ENCODE assay signal across 10 cellular contexts in genomic region chr15:28984421-28985375, GRCh38.
DNase-seq lines count a peak whose midpoint lies in the region; ATAC-seq, FAIRE-seq and TF ChIP-seq lines count a peak whose summit lies in the region.
"Had no signal": no experiment of that assay in that cellular context is flagged by ENCODE, and none has a peak within 500 bp of the region (broad histone marks: within the 10 kb centered on the region; RNA-seq: fewer than 3 reads in every experiment).

No MANE protein-coding gene starts in this region.

- H3K79me2 ChIP-seq in HepG2 (ENCODE audit: insufficient read depth, low read length): no peaks in the 10 kb centered on the region

- POLR2A ChIA-PET in HepG2 (lab: Yijun Ruan, JAX): no interaction called here

- H3K27me3 ChIP-seq in HepG2 (ENCODE audit: control insufficient read depth in 1 of 2, insufficient read depth in 2 of 2, low read length in 2 of 2): no peaks in the 10 kb centered on the region
- no peaks in the 10 kb centered on the region for H3K27me3 ChIP-seq in vagina

- no peak overlapping the region for H3K4me3 Mint-ChIP-seq in activated naive CD8-positive, alpha-beta T cell treated with anti-CD3 and anti-CD28 coated beads, Interleukin-2, amount 50 U/mL, for 24 hours

- TF ChIP-seq EP300 in HepG2 (IDR thresholded peaks at IDR 0.05; ENCODE audit: low read depth in 2 of 2, low read length in 2 of 2) (no peak), HepG2 (CRISPR knock-in tag; IDR thresholded peaks at IDR 0.05; ENCODE audit: borderline replicate concordance) (no peak)

- peaks cover 36% of the 10 kb centered on the region for H3K4me1 Mint-ChIP-seq in activated naive CD8-positive, alpha-beta T cell treated with anti-CD3 and anti-CD28 coated beads, Interleukin-2, amount 50 U/mL, for 24 hours

- H3K9me3 Mint-ChIP-seq in activated naive CD4-positive, alpha-beta T cell treated with anti-CD3 and anti-CD28 coated beads, Interleukin-2, amount 50 U/mL, for 72 hours: peaks cover 6% of the 10 kb centered on the region in 2 donors
- peaks cover 6% of the 10 kb centered on the region for H3K9me3 Mint-ChIP-seq in activated naive CD8-positive, alpha-beta T cell treated with anti-CD3 and anti-CD28 coated beads, Interleukin-2, amount 50 U/mL, for 24 hours

- H3K36me3 ChIP-seq in HepG2 (replicated peaks in 1 of 2; ENCODE audit: control insufficient read depth in 1 of 2, insufficient read depth in 2 of 2, low read length in 2 of 2): no peaks in the 10 kb centered on the region
- no peaks in the 10 kb centered on the region for H3K36me3 ChIP-seq in vagina

- intact Hi-C loops in HepG2 (cut with micrococcal nuclease; ENCODE audit: unreplicated experiment) (no loop called here), vagina (cut with DNase I) (no loop called here)

- CTCF ChIA-PET in HepG2 (lab: Yijun Ruan, JAX; ENCODE audit: low intra/inter-chr PET ratio, low total read pairs): no interaction called here

- no TSS peak for BruUV-seq in HepG2 (replicated peaks; lab: Mats Ljungman, UMichigan)

- in situ Hi-C loops in HepG2 (cut with HindIII; ENCODE audit: extremely low pct_ligation_motif_present, low pct_unique_long_range_greater_than_20kb): no loop called here

- WGBS in HepG2 (ENCODE audit: low lambda C conversion rate): 39% methylated on average over 10 of the region's 10 CpGs

- no peak for TF ChIP-seq POLR2A in HepG2 (IDR thresholded peaks at IDR 0.05; ENCODE audit: insufficient read depth in 1 of 2, low read depth in 2 of 2, low read length in 2 of 2)
- TF ChIP-seq POLR2A in vagina (IDR thresholded peaks at IDR 0.05): no peak
- TF ChIP-seq POLR2A in GM18505 (IDR thresholded peaks at IDR 0.05; ENCODE audit: borderline replicate concordance, extremely low read depth, insufficient read depth, insufficient read length): no peak

- H3K4me3 ChIP-seq in HepG2 (replicated peaks in 1 of 3; ENCODE audit: insufficient read depth in 1 of 3, low read depth in 2 of 3, low read length in 3 of 3): no peak overlapping the region
- H3K4me3 ChIP-seq in vagina: no peak overlapping the region
- H3K4me3 ChIP-seq: skin epidermis had no signal

- no peak for TF ChIP-seq RAD21 in HepG2 (CRISPR knock-in tag; IDR thresholded peaks at IDR 0.05)

- H3K27ac Mint-ChIP-seq in activated naive CD4-positive, alpha-beta T cell treated with anti-CD3 and anti-CD28 coated beads, Interleukin-2, amount 50 U/mL, for 72 hours: peak overlapping the region; percentile 61 to 74
- no peak overlapping the region for H3K27ac Mint-ChIP-seq in activated naive CD8-positive, alpha-beta T cell treated with anti-CD3 and anti-CD28 coated beads, Interleukin-2, amount 50 U/mL, for 24 hours

- DNase-seq in activated naive CD4-positive, alpha-beta T cell treated with anti-CD3 and anti-CD28 coated beads, Interleukin-2, amount 50 U/mL, for 72 hours (ENCODE audit: low spot score in 2 of 2): no peak
- DNase-seq in activated naive CD4-positive, alpha-beta T cell treated with anti-CD3 and anti-CD28 coated beads, Interleukin-2, amount 50 U/mL, for 16 hours: no peak
- peak; percentile 29 for DNase-seq in activated naive CD8-positive, alpha-beta T cell treated with anti-CD3 and anti-CD28 coated beads, Interleukin-2, amount 50 U/mL, for 24 hours
- DNase-seq in HepG2 (ENCODE audit: low spot score) (peak; percentile 3), vagina (ENCODE audit: extremely low spot score in 2 of 2) (peak in 1 of 2 donors; percentile 81), NCI-H187 (lab: John Stamatoyannopoulos, UW) (no peak), SKM-1 treated with dmso at 0.1 percent for 144 hours (lab: John Stamatoyannopoulos, UW; ENCODE audit: unreplicated experiment) (no peak)
- DNase-seq: amniotic stem cell had no signal

- H4K20me1 ChIP-seq in HepG2 (ENCODE audit: insufficient read depth, low read length): no peaks in the 10 kb centered on the region

- H3K4me2 ChIP-seq in HepG2 (ENCODE audit: low read depth, low read length): peak overlapping the region; percentile 39; the same call in 1 of the 2 replicates

- 0 out of 2 replicates have a peak, but pooled peaks cover 5% of the 10 kb centered on the region for H3K4me1 ChIP-seq in HepG2 (ENCODE audit: insufficient read depth, low read length)
- H3K4me1 ChIP-seq in vagina: no peaks in the 10 kb centered on the region

- peak; percentile 67 to 88 for ATAC-seq in activated naive CD4-positive, alpha-beta T cell treated with anti-CD3 and anti-CD28 coated beads, Interleukin-2, amount 50 U/mL, for 72 hours
- ATAC-seq in activated naive CD8-positive, alpha-beta T cell treated with anti-CD3 and anti-CD28 coated beads, Interleukin-2, amount 50 U/mL, for 24 hours: peak; percentile 82
- peak; percentile 84 for ATAC-seq in HepG2
- no peak for ATAC-seq in GM18505 (IDR thresholded peaks at IDR 0.05; ENCODE audit: unreplicated experiment)

- no peak for FAIRE-seq in HepG2 (lab: Jason Lieb, UNC)

- peaks cover 5 to 16% of the 10 kb centered on the region in 2 donors for H3K36me3 Mint-ChIP-seq in activated naive CD4-positive, alpha-beta T cell treated with anti-CD3 and anti-CD28 coated beads, Interleukin-2, amount 50 U/mL, for 72 hours
- H3K36me3 Mint-ChIP-seq in activated naive CD8-positive, alpha-beta T cell treated with anti-CD3 and anti-CD28 coated beads, Interleukin-2, amount 50 U/mL, for 24 hours (ENCODE audit: low read depth): peaks cover 3% of the 10 kb centered on the region

- no peaks in the 10 kb centered on the region for H3K27me3 Mint-ChIP-seq in activated naive CD8-positive, alpha-beta T cell treated with anti-CD3 and anti-CD28 coated beads, Interleukin-2, amount 50 U/mL, for 24 hours

- TF ChIP-seq CTCF in HepG2 (CRISPR knock-in tag; IDR thresholded peaks at IDR 0.05) (no peak), vagina (IDR thresholded peaks at IDR 0.05) (no peak)

- peak overlapping the region; percentile 59 for H2AFZ ChIP-seq in HepG2 (ENCODE audit: low read length)

- H3K9ac ChIP-seq in HepG2 (ENCODE audit: insufficient read depth, low read depth, low read length): no peak overlapping the region

- no peaks in the 10 kb centered on the region for H3K9me3 ChIP-seq in HepG2 (ENCODE audit: low read length)
- no peaks in the 10 kb centered on the region for H3K9me3 ChIP-seq in vagina

- no peak overlapping the region for H3K27ac ChIP-seq in HepG2 (ENCODE audit: extremely low read length, insufficient read depth, low read length)
- peak overlapping the region; percentile 13 for H3K27ac ChIP-seq in vagina
- H3K27ac ChIP-seq: skin epidermis had no signal

TF ChIP-seq in HepG2, 621 proteins besides CTCF, POLR2A, EP300 and RAD21 (continues in another document):
- TF ChIP-seq BCLAF1 (IDR thresholded peaks at IDR 0.05): no peak
- TF ChIP-seq ZNF274 (CRISPR knock-in tag; IDR thresholded peaks at IDR 0.05): no peak
- TF ChIP-seq ZNF101 (CRISPR knock-in tag; IDR thresholded peaks at IDR 0.05; ENCODE audit: borderline replicate concordance, low read depth): no peak
- no peak for TF ChIP-seq KDM5B (CRISPR knock-in tag; IDR thresholded peaks at IDR 0.05; ENCODE audit: borderline replicate concordance)
- TF ChIP-seq ZNF260 (CRISPR knock-in tag; IDR thresholded peaks at IDR 0.05; ENCODE audit: borderline replicate concordance, low read depth): no peak
- no peak for TF ChIP-seq DRAP1 (CRISPR knock-in tag; IDR thresholded peaks at IDR 0.05)
- TF ChIP-seq MED1 (CRISPR knock-in tag; IDR thresholded peaks at IDR 0.05): no peak
- TF ChIP-seq BATF2 (CRISPR knock-in tag; IDR thresholded peaks at IDR 0.05): no peak
- TF ChIP-seq HNRNPL (IDR thresholded peaks at IDR 0.05; ENCODE audit: low read depth, low read length): no peak
- TF ChIP-seq MNT (IDR thresholded peaks at IDR 0.05): no peak
- TF ChIP-seq ATF1 (CRISPR knock-in tag; IDR thresholded peaks at IDR 0.05): no peak

Comparison
In these comparisons a context has a peak if more than half of its experiments do, and no peak if none do; other contexts are left out.
1. DNase-seq: peak in activated naive CD8-positive, alpha-beta T cell treated with anti-CD3 and anti-CD28 coated beads, Interleukin-2, amount 50 U/mL, for 24 hours (single experiment) and HepG2 (single experiment); none in activated naive CD4-positive, alpha-beta T cell treated with anti-CD3 and anti-CD28 coated beads, Interleukin-2, amount 50 U/mL, for 72 hours (0 of 2), activated naive CD4-positive, alpha-beta T cell treated with anti-CD3 and anti-CD28 coated beads, Interleukin-2, amount 50 U/mL, for 16 hours (single experiment), NCI-H187 (0 of 2) and SKM-1 treated with dmso at 0.1 percent for 144 hours (single experiment).